In the genomic region with DNA sequence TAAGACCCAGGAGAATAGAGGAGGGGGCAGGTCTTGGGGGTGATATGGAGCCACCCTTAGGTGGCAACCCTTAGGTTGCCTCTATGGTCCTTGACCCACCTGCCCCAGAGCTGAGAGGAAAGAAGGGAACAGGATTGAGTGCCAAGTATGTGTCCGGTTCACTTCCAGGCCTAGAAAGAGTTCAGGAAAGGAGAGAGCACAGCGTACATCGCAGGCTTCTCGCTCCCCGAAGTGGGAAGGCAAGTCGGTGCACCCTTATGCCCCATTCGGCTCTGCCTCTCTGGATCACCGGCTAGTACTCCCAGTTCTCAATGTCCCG, we compare ENCODE assay signal across 8 cellular contexts. TPM values are rescaled to one million over a fixed set of nuclear protein-coding genes. Genes with fewer than 3 reads are reported as not detected.
DNase-seq lines count a peak whose midpoint lies in the region; ATAC-seq and TF ChIP-seq lines count a peak whose summit lies in the region.
"Had no signal": no experiment of that assay in that cellular context is flagged by ENCODE, and none has a peak within 500 bp of the region (broad histone marks: within the 10 kb centered on the region; RNA-seq: fewer than 3 reads in every experiment).

No MANE protein-coding gene starts in this region.

- H3K36me3 Mint-ChIP-seq in natural killer cell, result no peaks in the 10 kb centered on the region

- no peaks in the 10 kb centered on the region for H3K9me3 Mint-ChIP-seq in natural killer cell

- TF ChIP-seq POLR2A in body of pancreas (IDR thresholded peaks at IDR 0.05), result no peak

- H3K36me3 ChIP-seq in body of pancreas (replicated peaks in 1 of 2; ENCODE audit: insufficient read depth in 1 of 2, low read depth in 2 of 2) (no peaks in the 10 kb centered on the region), SJCRH30 (no peaks in the 10 kb centered on the region)
- H3K36me3 ChIP-seq: SJSA1 had no signal

- DNase-seq in HT-29 (ENCODE audit: low spot score) (peak; percentile 48), body of pancreas (no peak), natural killer cell (no peak), SJCRH30 (no peak)
- DNase-seq in activated CD8-positive, alpha-beta memory T cell treated with anti-CD3 and anti-CD28 coated beads for 24 hours, result no peak
- DNase-seq: effector CD8-positive, alpha-beta T cell had no signal

- TF ChIP-seq CTCF in body of pancreas (IDR thresholded peaks at IDR 0.05) (no peak), natural killer cell (IDR thresholded peaks at IDR 0.05) (no peak)

- intact Hi-C loops in body of pancreas (cut with DNase I), result no loop called here
- intact Hi-C loops in natural killer cell (cut with micrococcal nuclease), result no loop called here

- ATAC-seq in body of pancreas, result peak; percentile 13
- ATAC-seq in natural killer cell, result no peak
- no peak for ATAC-seq in GM21515 (IDR thresholded peaks at IDR 0.05; ENCODE audit: unreplicated experiment)

- peaks cover 14 to 25% of the 10 kb centered on the region in 2 donors for H3K4me1 Mint-ChIP-seq in natural killer cell

- H3K27me3 ChIP-seq in body of pancreas (peaks cover 0 to 31% of the 10 kb centered on the region in 2 donors), SJCRH30 (peaks cover 81% of the 10 kb centered on the region)

- no peak overlapping the region for H3K4me3 ChIP-seq in body of pancreas
- no peak overlapping the region for H3K4me3 ChIP-seq in SJCRH30
- H3K4me3 ChIP-seq: SJSA1 had no signal

- H3K4me3 Mint-ChIP-seq in natural killer cell, result peak overlapping the region; percentile 35

- H3K4me1 ChIP-seq in body of pancreas (peaks cover 35% of the 10 kb centered on the region), SJCRH30 (no peaks in the 10 kb centered on the region)

- H3K9me3 ChIP-seq in body of pancreas (no peaks in the 10 kb centered on the region), SJCRH30 (replicated peaks) (no peaks in the 10 kb centered on the region)
- H3K9me3 ChIP-seq: SJSA1 had no signal

- H3K27ac ChIP-seq in body of pancreas (peak overlapping the region in 2 of 4 donors; percentile 28 to 47), SJCRH30 (no peak overlapping the region)
- H3K27ac ChIP-seq: SJSA1 had no signal

- peaks cover 54 to 81% of the 10 kb centered on the region in 2 donors for H3K27me3 Mint-ChIP-seq in natural killer cell (ENCODE audit: low read depth in 2 of 2)

- WGBS in body of pancreas, 2 donors, result 36 to 38% methylated on average over 9 of the region's 9 CpGs

- peak overlapping the region in 1 of 2 donors; percentile 66 for H3K27ac Mint-ChIP-seq in natural killer cell

RNA-seq across cellular contexts. Expression of a gene that starts 0.6 kb away (rescaled TPM):
- 11.2 and 12.5 TPM in 2 replicates for total RNA-seq in HT-29 (2014; rRNA removed; shearing (Covaris generic))
- total RNA-seq in body of pancreas (under 1 TPM; 0.26 to 0.99 TPM), natural killer cell (under 1 TPM in 2 of 3 donors, not detected in 1; 0.09 TPM)
- not detected in 2 replicates for total RNA-seq in SJCRH30 (2014; rRNA removed; shearing (Covaris generic))
- total RNA-seq: SJSA1 had no signal

RNA-seq across cellular contexts. Expression of a gene that starts 9.3 kb away (rescaled TPM):
- 27.3 and 29.2 TPM in 2 replicates for total RNA-seq in HT-29 (2014; rRNA removed; shearing (Covaris generic))
- total RNA-seq in body of pancreas (10 to 100 TPM; 37.2 to 45.7 TPM), natural killer cell (10 to 100 TPM; 33.7 to 38.0 (median 35.7) TPM)
- total RNA-seq in SJCRH30 (2014; rRNA removed; shearing (Covaris generic)), result 8.0 and 12.9 TPM in 2 replicates

RNA-seq across cellular contexts. Expression of a gene that starts 18.9 kb away (rescaled TPM):
- 0.10 TPM in 1 of 2 replicates, not detected in the other for total RNA-seq in HT-29 (2014; rRNA removed; shearing (Covaris generic))
- total RNA-seq in body of pancreas, result not detected
- 1 to 10 TPM; 1.7 to 3.1 (median 2.7) TPM for total RNA-seq in natural killer cell
- 0.18 and 0.34 TPM in 2 replicates for total RNA-seq in SJCRH30 (2014; rRNA removed; shearing (Covaris generic))
- total RNA-seq: SJSA1 had no signal

RNA-seq across cellular contexts. Expression of a gene that starts 19.0 kb away (rescaled TPM):
- 47.6 and 52.9 TPM in 2 replicates for total RNA-seq in HT-29 (2014; rRNA removed; shearing (Covaris generic))
- total RNA-seq in body of pancreas (10 to 100 TPM in 1 of 2 donors, 1 to 10 TPM in 1; 4.3 to 29.8 TPM), natural killer cell (100 to 1,000 TPM; 106 to 232 (median 144) TPM)
- total RNA-seq in SJCRH30 (2014; rRNA removed; shearing (Covaris generic)), result 45.1 and 46.7 TPM in 2 replicates

RNA-seq across cellular contexts. Expression of a gene that starts 28.7 kb away (rescaled TPM):
- 18.7 and 21.6 TPM in 2 replicates for total RNA-seq in HT-29 (2014; rRNA removed; shearing (Covaris generic))
- total RNA-seq in body of pancreas, result 10 to 100 TPM; 18.2 to 42.2 TPM
- 100 to 1,000 TPM; 113 to 162 (median 119) TPM for total RNA-seq in natural killer cell
- total RNA-seq in SJCRH30 (2014; rRNA removed; shearing (Covaris generic)), result 8.3 and 10.5 TPM in 2 replicates
